In the genomic region with DNA sequence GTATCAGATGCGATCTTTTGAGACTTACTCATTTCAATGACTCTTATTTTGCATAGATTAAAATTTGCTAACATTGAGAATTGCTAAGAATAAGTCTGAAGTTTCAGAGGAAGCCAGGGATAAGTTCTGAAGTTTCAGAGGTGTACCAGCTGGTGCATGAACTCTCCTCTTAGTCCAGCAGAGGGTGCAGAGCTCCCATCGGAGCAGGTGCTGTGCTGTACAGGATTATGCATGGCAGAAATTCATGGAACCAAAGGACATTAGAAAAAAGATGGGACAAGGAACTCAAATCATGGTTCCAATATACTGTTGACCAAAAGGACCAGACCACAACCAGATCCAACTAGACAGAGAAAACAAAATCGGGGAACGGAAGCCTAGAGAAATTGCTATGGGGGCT, we compare ENCODE assay signal across 9 cellular contexts. TPM values are rescaled to one million over a fixed set of nuclear protein-coding genes. Genes with fewer than 3 reads are reported as not detected.
DNase-seq lines count a peak whose midpoint lies in the region; ATAC-seq and TF ChIP-seq lines count a peak whose summit lies in the region.
"Had no signal": no experiment of that assay in that cellular context is flagged by ENCODE, and none has a peak within 500 bp of the region (broad histone marks: within the 10 kb centered on the region; RNA-seq: fewer than 3 reads in every experiment).

No MANE protein-coding gene starts in this region.

- TF ChIP-seq CTCF in GM12872 (IDR thresholded peaks at IDR 0.05; ENCODE audit: insufficient read depth, low read depth, low read length): peak; percentile 26; the same call in 2 of the 3 replicates
- TF ChIP-seq CTCF in VCaP (conservative IDR thresholded peaks at IDR 0.05): peak; percentile 83
- no peak for TF ChIP-seq CTCF in neural cell (IDR thresholded peaks at IDR 0.05; ENCODE audit: poor library complexity, severe bottlenecking)
- no peak for TF ChIP-seq CTCF in mesothelial cell of epicardium (IDR thresholded peaks at IDR 0.05; ENCODE audit: unreplicated experiment)

- H3K4me2 ChIP-seq in neural cell (ENCODE audit: low read length): no peak overlapping the region

- H3K27ac ChIP-seq in VCaP: no peak overlapping the region
- no peak overlapping the region for H3K27ac ChIP-seq in neural cell (ENCODE audit: low read length)

- peak; percentile 11 for TF ChIP-seq RAD21 in neural cell (conservative IDR thresholded peaks at IDR 0.05)

- no peaks in the 10 kb centered on the region for H3K27me3 ChIP-seq in neural cell (ENCODE audit: insufficient read depth, low read depth, low read length)

- H3K9me3 Mint-ChIP-seq in mesothelial cell of epicardium: no peaks in the 10 kb centered on the region
- H3K9me3 Mint-ChIP-seq in activated naive CD4-positive, alpha-beta T cell treated with anti-CD3 and anti-CD28 coated beads, Interleukin-2, amount 10 ng/mL, durations not matched to agents 7 days and 5 days: no peaks in the 10 kb centered on the region

- no peaks in the 10 kb centered on the region for H4K20me1 ChIP-seq in neural cell (ENCODE audit: insufficient read depth)

- no peak overlapping the region for H3K4me3 Mint-ChIP-seq in mesothelial cell of epicardium
- H3K4me3 Mint-ChIP-seq in activated naive CD4-positive, alpha-beta T cell treated with anti-CD3 and anti-CD28 coated beads, Interleukin-2, amount 10 ng/mL, durations not matched to agents 7 days and 5 days: no peak overlapping the region

- H3K27ac Mint-ChIP-seq in mesothelial cell of epicardium: no peak overlapping the region
- no peak overlapping the region for H3K27ac Mint-ChIP-seq in activated naive CD4-positive, alpha-beta T cell treated with anti-CD3 and anti-CD28 coated beads, Interleukin-2, amount 10 ng/mL, durations not matched to agents 7 days and 5 days

- CTCF ChIA-PET in activated naive CD4-positive, alpha-beta T cell treated with anti-CD3 and anti-CD28 coated beads, Interleukin-2, amount 10 ng/mL, durations not matched to agents 7 days and 5 days (lab: Charles Lee): no interaction called here

- TF ChIP-seq EP300 in neural cell (conservative IDR thresholded peaks at IDR 0.05; ENCODE audit: poor library complexity, severe bottlenecking): no peak

- H3K79me2 ChIP-seq in neural cell (replicated peaks; ENCODE audit: insufficient read depth, low read length): no peaks in the 10 kb centered on the region

- H2AFZ ChIP-seq in neural cell (ENCODE audit: low read depth, low read length): no peak overlapping the region

- peaks cover 3% of the 10 kb centered on the region for H3K27me3 Mint-ChIP-seq in mesothelial cell of epicardium (ENCODE audit: low read depth)
- H3K27me3 Mint-ChIP-seq in activated naive CD4-positive, alpha-beta T cell treated with anti-CD3 and anti-CD28 coated beads, Interleukin-2, amount 10 ng/mL, durations not matched to agents 7 days and 5 days: no peaks in the 10 kb centered on the region

- ATAC-seq in GM19452 (IDR thresholded peaks at IDR 0.05; ENCODE audit: unreplicated experiment): no peak

- H3K9me3 ChIP-seq in neural cell (ENCODE audit: low read length): no peaks in the 10 kb centered on the region

- H3K36me3 Mint-ChIP-seq in mesothelial cell of epicardium: no peaks in the 10 kb centered on the region
- H3K36me3 Mint-ChIP-seq in activated naive CD4-positive, alpha-beta T cell treated with anti-CD3 and anti-CD28 coated beads, Interleukin-2, amount 10 ng/mL, durations not matched to agents 7 days and 5 days: no peaks in the 10 kb centered on the region

- H3K9me2 ChIP-seq in neural cell (ENCODE audit: insufficient read depth, low read length): no peaks in the 10 kb centered on the region

- no peak overlapping the region for H3K4me3 ChIP-seq in neural cell (ENCODE audit: low read length)

- H3F3A ChIP-seq in neural cell (ENCODE audit: insufficient read depth, low read length, poor library complexity, severe bottlenecking): no peaks in the 10 kb centered on the region

- no peaks in the 10 kb centered on the region for H3K4me1 Mint-ChIP-seq in mesothelial cell of epicardium
- no peaks in the 10 kb centered on the region for H3K4me1 Mint-ChIP-seq in activated naive CD4-positive, alpha-beta T cell treated with anti-CD3 and anti-CD28 coated beads, Interleukin-2, amount 10 ng/mL, durations not matched to agents 7 days and 5 days

- peak; percentile 37 for DNase-seq in HuH-7.5 (ENCODE audit: low spot score)
- DNase-seq in NCI-H2171 treated with DMSO at 0.1 percent for 48 hours (lab: John Stamatoyannopoulos, UW): no peak
- no peak for DNase-seq in mesothelial cell of epicardium (ENCODE audit: low spot score in 2 of 2, unreplicated experiment in 2 of 2)
- no peak for DNase-seq in activated naive CD4-positive, alpha-beta T cell treated with anti-CD3 and anti-CD28 coated beads, Interleukin-2, amount 10 ng/mL, durations not matched to agents 7 days and 5 days
- DNase-seq: activated CD4-positive, alpha-beta T cell treated with anti-CD3 and anti-CD28 coated beads, Interleukin-2, amount 50 U/mL, for 1 hour had no signal

- no peak overlapping the region for H3K9ac ChIP-seq in neural cell (ENCODE audit: low read length)

- no peaks in the 10 kb centered on the region for H3K36me3 ChIP-seq in neural cell (ENCODE audit: insufficient read depth, low read length)

TF ChIP-seq in neural cell, 6 proteins besides CTCF, POLR2A, EP300 and RAD21:
- TF ChIP-seq TAF1 (IDR thresholded peaks at IDR 0.05; ENCODE audit: low read depth) (no peak), EZH2 (IDR thresholded peaks at IDR 0.05; ENCODE audit: borderline replicate concordance, insufficient read depth, low read length, poor library complexity, severe bottlenecking) (no peak), SMC3 (conservative IDR thresholded peaks at IDR 0.05; ENCODE audit: poor library complexity) (no peak), POLR2AphosphoS5 (IDR thresholded peaks at IDR 0.05) (no peak), MXI1 (conservative IDR thresholded peaks at IDR 0.05; ENCODE audit: poor library complexity, severe bottlenecking) (no peak)
- TF ChIP-seq, protein P1, sequence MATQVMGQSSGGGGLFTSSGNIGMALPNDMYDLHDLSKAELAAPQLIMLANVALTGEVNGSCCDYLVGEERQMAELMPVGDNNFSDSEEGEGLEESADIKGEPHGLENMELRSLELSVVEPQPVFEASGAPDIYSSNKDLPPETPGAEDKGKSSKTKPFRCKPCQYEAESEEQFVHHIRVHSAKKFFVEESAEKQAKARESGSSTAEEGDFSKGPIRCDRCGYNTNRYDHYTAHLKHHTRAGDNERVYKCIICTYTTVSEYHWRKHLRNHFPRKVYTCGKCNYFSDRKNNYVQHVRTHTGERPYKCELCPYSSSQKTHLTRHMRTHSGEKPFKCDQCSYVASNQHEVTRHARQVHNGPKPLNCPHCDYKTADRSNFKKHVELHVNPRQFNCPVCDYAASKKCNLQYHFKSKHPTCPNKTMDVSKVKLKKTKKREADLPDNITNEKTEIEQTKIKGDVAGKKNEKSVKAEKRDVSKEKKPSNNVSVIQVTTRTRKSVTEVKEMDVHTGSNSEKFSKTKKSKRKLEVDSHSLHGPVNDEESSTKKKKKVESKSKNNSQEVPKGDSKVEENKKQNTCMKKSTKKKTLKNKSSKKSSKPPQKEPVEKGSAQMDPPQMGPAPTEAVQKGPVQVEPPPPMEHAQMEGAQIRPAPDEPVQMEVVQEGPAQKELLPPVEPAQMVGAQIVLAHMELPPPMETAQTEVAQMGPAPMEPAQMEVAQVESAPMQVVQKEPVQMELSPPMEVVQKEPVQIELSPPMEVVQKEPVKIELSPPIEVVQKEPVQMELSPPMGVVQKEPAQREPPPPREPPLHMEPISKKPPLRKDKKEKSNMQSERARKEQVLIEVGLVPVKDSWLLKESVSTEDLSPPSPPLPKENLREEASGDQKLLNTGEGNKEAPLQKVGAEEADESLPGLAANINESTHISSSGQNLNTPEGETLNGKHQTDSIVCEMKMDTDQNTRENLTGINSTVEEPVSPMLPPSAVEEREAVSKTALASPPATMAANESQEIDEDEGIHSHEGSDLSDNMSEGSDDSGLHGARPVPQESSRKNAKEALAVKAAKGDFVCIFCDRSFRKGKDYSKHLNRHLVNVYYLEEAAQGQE (IDR thresholded peaks at IDR 0.05; ENCODE audit: borderline replicate concordance): no peak

RNA-seq across cellular contexts. Expression of gene MGAM2, which starts 41.9 kb away (rescaled TPM):
- 0.66 and 0.76 TPM in 2 replicates for polyA plus RNA-seq in neural cell
- polyA minus RNA-seq in neural cell: 0.97 and 1.7 TPM in 2 replicates
- total RNA-seq in mesothelial cell of epicardium: 0.07 to 0.18 TPM (median 0.13 TPM) in 3 replicates

Comparison
In these comparisons a context has a peak if more than half of its experiments do, and no peak if none do; other contexts are left out.
1. CTCF ChIP-seq: peak in GM12872 (single experiment) and VCaP (single experiment); none in neural cell (single experiment) and mesothelial cell of epicardium (single experiment).